Comparison of ENCODE assay signal across 8 cellular contexts in genomic region chr16:30762991-30763725, GRCh38. TPM values are rescaled to one million over a fixed set of nuclear protein-coding genes. Genes with fewer than 3 reads are reported as not detected.
DNase-seq lines count a peak whose midpoint lies in the region; ATAC-seq and TF ChIP-seq lines count a peak whose summit lies in the region.

No MANE protein-coding gene starts in this region.

- WGBS in hepatocyte (ENCODE audit: low lambda C conversion rate, missing lambda C conversion rate): 78% methylated on average over 15 of the region's 15 CpGs

- H3K36me3 ChIP-seq in HAP-1 (replicated peaks): peaks cover 67% of the 10 kb centered on the region
- no peaks in the 10 kb centered on the region for H3K36me3 ChIP-seq in hepatocyte (replicated peaks; ENCODE audit: insufficient read depth, low read depth)
- H3K36me3 ChIP-seq in skeletal muscle satellite cell (ENCODE audit: insufficient read depth, low read length): peaks cover 51% of the 10 kb centered on the region

- no peak for DNase-seq in HAP-1 (ENCODE audit: low spot score in 2 of 2)
- DNase-seq in activated B cell treated with CpG ODN at 0.5 μM for 24 hours: no peak
- DNase-seq in hepatocyte (ENCODE audit: low spot score): no peak
- DNase-seq in SKM-1 (lab: John Stamatoyannopoulos, UW; ENCODE audit: unreplicated experiment): no peak
- no peak for DNase-seq in hypothalamus (lab: John Stamatoyannopoulos, UW)

- in situ Hi-C loops in HAP-1 (cut with MboI; ENCODE audit: low sequenced_read_pairs): no loop called here

- H3K4me3 Mint-ChIP-seq in activated B cell treated with CpG ODN at 0.5 μM for 24 hours: peak overlapping the region; percentile 93

- H2AFZ ChIP-seq in hepatocyte: no peak overlapping the region

- H3K79me2 ChIP-seq in hepatocyte: peaks cover 28% of the 10 kb centered on the region

- H4K20me1 ChIP-seq in hepatocyte (ENCODE audit: insufficient read depth, poor library complexity, severe bottlenecking): no peaks in the 10 kb centered on the region

- no peaks in the 10 kb centered on the region for H3K27me3 Mint-ChIP-seq in activated B cell treated with CpG ODN at 0.5 μM for 24 hours

- intact Hi-C loops in activated B cell treated with CpG ODN at 0.5 μM for 24 hours (cut with micrococcal nuclease): loop anchor here (1.0 to 5.0 kb wide), 8 partner anchors 15 to 159 kb away; partner anchors contain the start of genes BCL7C, FBRS, PHKG2 and PRR14

- H3K9me3 ChIP-seq in HAP-1 (no peaks in the 10 kb centered on the region), hepatocyte (ENCODE audit: low read depth) (no peaks in the 10 kb centered on the region), skeletal muscle satellite cell (replicated peaks; ENCODE audit: low read length) (no peaks in the 10 kb centered on the region)

- peaks cover 51% of the 10 kb centered on the region for H3K4me1 Mint-ChIP-seq in activated B cell treated with CpG ODN at 0.5 μM for 24 hours

- ATAC-seq in activated B cell treated with CpG ODN at 0.5 μM for 24 hours (ENCODE audit: low read depth) (no peak), HG03378 (IDR thresholded peaks at IDR 0.05; ENCODE audit: unreplicated experiment) (no peak), HG03457 (IDR thresholded peaks at IDR 0.05; ENCODE audit: unreplicated experiment) (no peak)

- H3K27ac ChIP-seq in hepatocyte: peak overlapping the region; percentile 69

- H3K9ac ChIP-seq in skeletal muscle satellite cell (ENCODE audit: low read depth, low read length): peak overlapping the region; percentile 89

- H3K4me2 ChIP-seq in hepatocyte (peak overlapping the region; percentile 98), skeletal muscle satellite cell (ENCODE audit: low read length) (peak overlapping the region; percentile 97)

- POLR2A ChIA-PET in activated B cell treated with CpG ODN at 0.5 μM for 24 hours (lab: Charles Lee): interaction anchor here (0.6 to 2.4 kb wide), 4 partner anchors 12 to 69 kb away, joined by 3 to 10 read pairs (median 4); partner anchors contain the start of gene PHKG2

- no peak for TF ChIP-seq CTCF in activated B cell treated with CpG ODN at 0.5 μM for 24 hours (IDR thresholded peaks at IDR 0.05)
- TF ChIP-seq CTCF in hepatocyte (IDR thresholded peaks at IDR 0.05; ENCODE audit: poor library complexity): no peak

- peaks cover 64% of the 10 kb centered on the region for H3K36me3 Mint-ChIP-seq in activated B cell treated with CpG ODN at 0.5 μM for 24 hours (ENCODE audit: low read depth)

- no peaks in the 10 kb centered on the region for H3K27me3 ChIP-seq in HAP-1 (ENCODE audit: low read depth)
- H3K27me3 ChIP-seq in hepatocyte: no peaks in the 10 kb centered on the region
- H3K27me3 ChIP-seq in skeletal muscle satellite cell (ENCODE audit: control insufficient read depth, insufficient read depth, low read length): no peaks in the 10 kb centered on the region

- H3K27ac Mint-ChIP-seq in activated B cell treated with CpG ODN at 0.5 μM for 24 hours: peak overlapping the region; percentile 87

- H3K4me3 ChIP-seq in HAP-1: peak overlapping the region; percentile 96
- H3K4me3 ChIP-seq in hepatocyte: peak overlapping the region; percentile 41
- peak overlapping the region; percentile 94 for H3K4me3 ChIP-seq in skeletal muscle satellite cell (ENCODE audit: low read length)

- no peaks in the 10 kb centered on the region for H3K9me3 Mint-ChIP-seq in activated B cell treated with CpG ODN at 0.5 μM for 24 hours

- CTCF ChIA-PET in activated B cell treated with CpG ODN at 0.5 μM for 24 hours (lab: Charles Lee): no interaction called here

- H3K9me2 ChIP-seq in hepatocyte (replicated peaks; ENCODE audit: insufficient read depth): no peaks in the 10 kb centered on the region

- H3K4me1 ChIP-seq in HAP-1 (peaks cover 15% of the 10 kb centered on the region), hepatocyte (ENCODE audit: insufficient read depth) (peaks cover 17% of the 10 kb centered on the region), skeletal muscle satellite cell (ENCODE audit: control insufficient read depth, insufficient read depth, low read length) (peaks cover 21% of the 10 kb centered on the region)

RNA-seq across cellular contexts. Expression of gene RNF40, which starts 1.0 kb away (rescaled TPM):
- total RNA-seq in activated B cell treated with CpG ODN at 0.5 μM for 24 hours (99.6 and 117 TPM in 2 replicates), hepatocyte (63.5 and 75.3 TPM in 2 replicates)
- polyA plus RNA-seq in hepatocyte: 70.4 and 75.6 TPM in 2 replicates
- total RNA-seq in skeletal muscle satellite cell (2012; rRNA removed): 63.6 and 80.4 TPM in 2 replicates

RNA-seq across cellular contexts. Expression of gene CFAP119, which starts 1.3 kb away (rescaled TPM):
- 6.2 and 8.8 TPM in 2 replicates for total RNA-seq in activated B cell treated with CpG ODN at 0.5 μM for 24 hours
- 1.3 and 5.0 TPM in 2 replicates for total RNA-seq in hepatocyte
- polyA plus RNA-seq in hepatocyte: 4.2 and 6.1 TPM in 2 replicates
- total RNA-seq in skeletal muscle satellite cell (2012; rRNA removed): 1.8 and 4.6 TPM in 2 replicates

RNA-seq across cellular contexts. Expression of gene PHKG2, which starts 14.9 kb away (rescaled TPM):
- total RNA-seq in activated B cell treated with CpG ODN at 0.5 μM for 24 hours: 45.3 and 51.4 TPM in 2 replicates
- 27.5 and 28.0 TPM in 2 replicates for total RNA-seq in hepatocyte
- 39.5 and 45.6 TPM in 2 replicates for polyA plus RNA-seq in hepatocyte
- 17.2 and 22.5 TPM in 2 replicates for total RNA-seq in skeletal muscle satellite cell (2012; rRNA removed)

RNA-seq across cellular contexts. Expression of gene ZNF629, which starts 23.8 kb away (rescaled TPM):
- total RNA-seq in activated B cell treated with CpG ODN at 0.5 μM for 24 hours: 9.1 and 9.3 TPM in 2 replicates
- 12.2 and 15.6 TPM in 2 replicates for total RNA-seq in hepatocyte
- polyA plus RNA-seq in hepatocyte: 7.7 and 8.7 TPM in 2 replicates
- total RNA-seq in skeletal muscle satellite cell (2012; rRNA removed): 10.4 and 12.2 TPM in 2 replicates

Comparison
In these comparisons a context has a peak if more than half of its experiments do, and no peak if none do; other contexts are left out.
1. H3K4me3 ChIP-seq: peak in every context shown above with its lines; median percentile 96 in HAP-1; 94 in skeletal muscle satellite cell; 41 in hepatocyte.